ENCODE assay signal across 1 cellular context in genomic region chr3:13853256-13853977, GRCh38.
TF ChIP-seq lines count a peak whose summit lies in the region.

No MANE protein-coding gene starts in this region.

TF ChIP-seq in K562, 482 proteins besides CTCF, POLR2A, EP300 and RAD21 (continued from another document):
- TF ChIP-seq RFX5 (IDR thresholded peaks at IDR 0.05; ENCODE audit: low read depth, low read length): no peak
- no peak for TF ChIP-seq SMC3 (conservative IDR thresholded peaks at IDR 0.05; ENCODE audit: insufficient read depth, low read depth, low read length)
